ENCODE assay signal across 2 cellular contexts in the genomic region with DNA sequence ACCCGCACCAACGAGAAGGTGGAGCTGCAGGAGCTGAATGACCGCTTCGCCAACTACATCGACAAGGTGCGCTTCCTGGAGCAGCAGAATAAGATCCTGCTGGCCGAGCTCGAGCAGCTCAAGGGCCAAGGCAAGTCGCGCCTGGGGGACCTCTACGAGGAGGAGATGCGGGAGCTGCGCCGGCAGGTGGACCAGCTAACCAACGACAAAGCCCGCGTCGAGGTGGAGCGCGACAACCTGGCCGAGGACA.
TF ChIP-seq lines count a peak whose summit lies in the region.

No MANE protein-coding gene starts in this region.

TF ChIP-seq in liver, 16 proteins besides CTCF, POLR2A, EP300 and RAD21:
- TF ChIP-seq SP1 (IDR thresholded peaks at IDR 0.05) (no peak), YY1 (IDR thresholded peaks at IDR 0.05) (no peak), HNF4A (conservative IDR thresholded peaks at IDR 0.05) (no peak), FOXA2 (IDR thresholded peaks at IDR 0.05) (no peak), EGR1 (IDR thresholded peaks at IDR 0.05; ENCODE audit: low read depth in 2 of 2) (no peak), GABPA (IDR thresholded peaks at IDR 0.05 in 1 of 2, conservative IDR thresholded peaks at IDR 0.05 in 1 of 2) (no peak), NR2F2 (IDR thresholded peaks at IDR 0.05) (no peak), FOXA1 (IDR thresholded peaks at IDR 0.05) (no peak), RXRA (IDR thresholded peaks at IDR 0.05) (no peak), JUND (IDR thresholded peaks at IDR 0.05) (no peak), TAF1 (conservative IDR thresholded peaks at IDR 0.05) (no peak), HNF4G (IDR thresholded peaks at IDR 0.05) (no peak)
- TF ChIP-seq, protein P1, sequence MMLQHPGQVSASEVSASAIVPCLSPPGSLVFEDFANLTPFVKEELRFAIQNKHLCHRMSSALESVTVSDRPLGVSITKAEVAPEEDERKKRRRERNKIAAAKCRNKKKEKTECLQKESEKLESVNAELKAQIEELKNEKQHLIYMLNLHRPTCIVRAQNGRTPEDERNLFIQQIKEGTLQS (IDR thresholded peaks at IDR 0.05) = no peak
- TF ChIP-seq, protein P2, sequence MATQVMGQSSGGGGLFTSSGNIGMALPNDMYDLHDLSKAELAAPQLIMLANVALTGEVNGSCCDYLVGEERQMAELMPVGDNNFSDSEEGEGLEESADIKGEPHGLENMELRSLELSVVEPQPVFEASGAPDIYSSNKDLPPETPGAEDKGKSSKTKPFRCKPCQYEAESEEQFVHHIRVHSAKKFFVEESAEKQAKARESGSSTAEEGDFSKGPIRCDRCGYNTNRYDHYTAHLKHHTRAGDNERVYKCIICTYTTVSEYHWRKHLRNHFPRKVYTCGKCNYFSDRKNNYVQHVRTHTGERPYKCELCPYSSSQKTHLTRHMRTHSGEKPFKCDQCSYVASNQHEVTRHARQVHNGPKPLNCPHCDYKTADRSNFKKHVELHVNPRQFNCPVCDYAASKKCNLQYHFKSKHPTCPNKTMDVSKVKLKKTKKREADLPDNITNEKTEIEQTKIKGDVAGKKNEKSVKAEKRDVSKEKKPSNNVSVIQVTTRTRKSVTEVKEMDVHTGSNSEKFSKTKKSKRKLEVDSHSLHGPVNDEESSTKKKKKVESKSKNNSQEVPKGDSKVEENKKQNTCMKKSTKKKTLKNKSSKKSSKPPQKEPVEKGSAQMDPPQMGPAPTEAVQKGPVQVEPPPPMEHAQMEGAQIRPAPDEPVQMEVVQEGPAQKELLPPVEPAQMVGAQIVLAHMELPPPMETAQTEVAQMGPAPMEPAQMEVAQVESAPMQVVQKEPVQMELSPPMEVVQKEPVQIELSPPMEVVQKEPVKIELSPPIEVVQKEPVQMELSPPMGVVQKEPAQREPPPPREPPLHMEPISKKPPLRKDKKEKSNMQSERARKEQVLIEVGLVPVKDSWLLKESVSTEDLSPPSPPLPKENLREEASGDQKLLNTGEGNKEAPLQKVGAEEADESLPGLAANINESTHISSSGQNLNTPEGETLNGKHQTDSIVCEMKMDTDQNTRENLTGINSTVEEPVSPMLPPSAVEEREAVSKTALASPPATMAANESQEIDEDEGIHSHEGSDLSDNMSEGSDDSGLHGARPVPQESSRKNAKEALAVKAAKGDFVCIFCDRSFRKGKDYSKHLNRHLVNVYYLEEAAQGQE (IDR thresholded peaks at IDR 0.05) = no peak
- TF ChIP-seq, protein P3, sequence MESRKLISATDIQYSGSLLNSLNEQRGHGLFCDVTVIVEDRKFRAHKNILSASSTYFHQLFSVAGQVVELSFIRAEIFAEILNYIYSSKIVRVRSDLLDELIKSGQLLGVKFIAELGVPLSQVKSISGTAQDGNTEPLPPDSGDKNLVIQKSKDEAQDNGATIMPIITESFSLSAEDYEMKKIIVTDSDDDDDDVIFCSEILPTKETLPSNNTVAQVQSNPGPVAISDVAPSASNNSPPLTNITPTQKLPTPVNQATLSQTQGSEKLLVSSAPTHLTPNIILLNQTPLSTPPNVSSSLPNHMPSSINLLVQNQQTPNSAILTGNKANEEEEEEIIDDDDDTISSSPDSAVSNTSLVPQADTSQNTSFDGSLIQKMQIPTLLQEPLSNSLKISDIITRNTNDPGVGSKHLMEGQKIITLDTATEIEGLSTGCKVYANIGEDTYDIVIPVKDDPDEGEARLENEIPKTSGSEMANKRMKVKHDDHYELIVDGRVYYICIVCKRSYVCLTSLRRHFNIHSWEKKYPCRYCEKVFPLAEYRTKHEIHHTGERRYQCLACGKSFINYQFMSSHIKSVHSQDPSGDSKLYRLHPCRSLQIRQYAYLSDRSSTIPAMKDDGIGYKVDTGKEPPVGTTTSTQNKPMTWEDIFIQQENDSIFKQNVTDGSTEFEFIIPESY (IDR thresholded peaks at IDR 0.05) = no peak
- TF ChIP-seq, protein P4, sequence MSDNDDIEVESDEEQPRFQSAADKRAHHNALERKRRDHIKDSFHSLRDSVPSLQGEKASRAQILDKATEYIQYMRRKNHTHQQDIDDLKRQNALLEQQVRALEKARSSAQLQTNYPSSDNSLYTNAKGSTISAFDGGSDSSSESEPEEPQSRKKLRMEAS (IDR thresholded peaks at IDR 0.05) = no peak

TF ChIP-seq in HepG2, 621 proteins besides CTCF, POLR2A, EP300 and RAD21:
- TF ChIP-seq, protein P5, sequence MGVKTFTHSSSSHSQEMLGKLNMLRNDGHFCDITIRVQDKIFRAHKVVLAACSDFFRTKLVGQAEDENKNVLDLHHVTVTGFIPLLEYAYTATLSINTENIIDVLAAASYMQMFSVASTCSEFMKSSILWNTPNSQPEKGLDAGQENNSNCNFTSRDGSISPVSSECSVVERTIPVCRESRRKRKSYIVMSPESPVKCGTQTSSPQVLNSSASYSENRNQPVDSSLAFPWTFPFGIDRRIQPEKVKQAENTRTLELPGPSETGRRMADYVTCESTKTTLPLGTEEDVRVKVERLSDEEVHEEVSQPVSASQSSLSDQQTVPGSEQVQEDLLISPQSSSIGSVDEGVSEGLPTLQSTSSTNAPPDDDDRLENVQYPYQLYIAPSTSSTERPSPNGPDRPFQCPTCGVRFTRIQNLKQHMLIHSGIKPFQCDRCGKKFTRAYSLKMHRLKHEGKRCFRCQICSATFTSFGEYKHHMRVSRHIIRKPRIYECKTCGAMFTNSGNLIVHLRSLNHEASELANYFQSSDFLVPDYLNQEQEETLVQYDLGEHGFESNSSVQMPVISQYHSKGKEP (CRISPR knock-in tag; IDR thresholded peaks at IDR 0.05) = no peak
- TF ChIP-seq RBM22 (optimal IDR thresholded peaks at IDR 0.05; ENCODE audit: low read length) = no peak
- TF ChIP-seq, protein P6, sequence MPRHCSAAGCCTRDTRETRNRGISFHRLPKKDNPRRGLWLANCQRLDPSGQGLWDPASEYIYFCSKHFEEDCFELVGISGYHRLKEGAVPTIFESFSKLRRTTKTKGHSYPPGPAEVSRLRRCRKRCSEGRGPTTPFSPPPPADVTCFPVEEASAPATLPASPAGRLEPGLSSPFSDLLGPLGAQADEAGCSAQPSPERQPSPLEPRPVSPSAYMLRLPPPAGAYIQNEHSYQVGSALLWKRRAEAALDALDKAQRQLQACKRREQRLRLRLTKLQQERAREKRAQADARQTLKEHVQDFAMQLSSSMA (CRISPR knock-in tag; IDR thresholded peaks at IDR 0.05) = no peak
- TF ChIP-seq MTA3 (CRISPR knock-in tag; IDR thresholded peaks at IDR 0.05) = no peak
- TF ChIP-seq MYC (CRISPR knock-in tag; IDR thresholded peaks at IDR 0.05; ENCODE audit: borderline replicate concordance) = no peak
- no peak for TF ChIP-seq ZNF225 (CRISPR knock-in tag; IDR thresholded peaks at IDR 0.05)
- TF ChIP-seq, protein P7, sequence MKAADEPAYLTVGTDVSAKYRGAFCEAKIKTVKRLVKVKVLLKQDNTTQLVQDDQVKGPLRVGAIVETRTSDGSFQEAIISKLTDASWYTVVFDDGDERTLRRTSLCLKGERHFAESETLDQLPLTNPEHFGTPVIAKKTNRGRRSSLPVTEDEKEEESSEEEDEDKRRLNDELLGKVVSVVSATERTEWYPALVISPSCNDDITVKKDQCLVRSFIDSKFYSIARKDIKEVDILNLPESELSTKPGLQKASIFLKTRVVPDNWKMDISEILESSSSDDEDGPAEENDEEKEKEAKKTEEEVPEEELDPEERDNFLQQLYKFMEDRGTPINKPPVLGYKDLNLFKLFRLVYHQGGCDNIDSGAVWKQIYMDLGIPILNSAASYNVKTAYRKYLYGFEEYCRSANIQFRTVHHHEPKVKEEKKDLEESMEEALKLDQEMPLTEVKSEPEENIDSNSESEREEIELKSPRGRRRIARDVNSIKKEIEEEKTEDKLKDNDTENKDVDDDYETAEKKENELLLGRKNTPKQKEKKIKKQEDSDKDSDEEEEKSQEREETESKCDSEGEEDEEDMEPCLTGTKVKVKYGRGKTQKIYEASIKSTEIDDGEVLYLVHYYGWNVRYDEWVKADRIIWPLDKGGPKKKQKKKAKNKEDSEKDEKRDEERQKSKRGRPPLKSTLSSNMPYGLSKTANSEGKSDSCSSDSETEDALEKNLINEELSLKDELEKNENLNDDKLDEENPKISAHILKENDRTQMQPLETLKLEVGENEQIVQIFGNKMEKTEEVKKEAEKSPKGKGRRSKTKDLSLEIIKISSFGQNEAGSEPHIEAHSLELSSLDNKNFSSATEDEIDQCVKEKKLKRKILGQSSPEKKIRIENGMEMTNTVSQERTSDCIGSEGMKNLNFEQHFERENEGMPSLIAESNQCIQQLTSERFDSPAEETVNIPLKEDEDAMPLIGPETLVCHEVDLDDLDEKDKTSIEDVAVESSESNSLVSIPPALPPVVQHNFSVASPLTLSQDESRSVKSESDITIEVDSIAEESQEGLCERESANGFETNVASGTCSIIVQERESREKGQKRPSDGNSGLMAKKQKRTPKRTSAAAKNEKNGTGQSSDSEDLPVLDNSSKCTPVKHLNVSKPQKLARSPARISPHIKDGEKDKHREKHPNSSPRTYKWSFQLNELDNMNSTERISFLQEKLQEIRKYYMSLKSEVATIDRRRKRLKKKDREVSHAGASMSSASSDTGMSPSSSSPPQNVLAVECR (CRISPR knock-in tag; IDR thresholded peaks at IDR 0.05; ENCODE audit: borderline replicate concordance) = no peak
- TF ChIP-seq, protein P8, sequence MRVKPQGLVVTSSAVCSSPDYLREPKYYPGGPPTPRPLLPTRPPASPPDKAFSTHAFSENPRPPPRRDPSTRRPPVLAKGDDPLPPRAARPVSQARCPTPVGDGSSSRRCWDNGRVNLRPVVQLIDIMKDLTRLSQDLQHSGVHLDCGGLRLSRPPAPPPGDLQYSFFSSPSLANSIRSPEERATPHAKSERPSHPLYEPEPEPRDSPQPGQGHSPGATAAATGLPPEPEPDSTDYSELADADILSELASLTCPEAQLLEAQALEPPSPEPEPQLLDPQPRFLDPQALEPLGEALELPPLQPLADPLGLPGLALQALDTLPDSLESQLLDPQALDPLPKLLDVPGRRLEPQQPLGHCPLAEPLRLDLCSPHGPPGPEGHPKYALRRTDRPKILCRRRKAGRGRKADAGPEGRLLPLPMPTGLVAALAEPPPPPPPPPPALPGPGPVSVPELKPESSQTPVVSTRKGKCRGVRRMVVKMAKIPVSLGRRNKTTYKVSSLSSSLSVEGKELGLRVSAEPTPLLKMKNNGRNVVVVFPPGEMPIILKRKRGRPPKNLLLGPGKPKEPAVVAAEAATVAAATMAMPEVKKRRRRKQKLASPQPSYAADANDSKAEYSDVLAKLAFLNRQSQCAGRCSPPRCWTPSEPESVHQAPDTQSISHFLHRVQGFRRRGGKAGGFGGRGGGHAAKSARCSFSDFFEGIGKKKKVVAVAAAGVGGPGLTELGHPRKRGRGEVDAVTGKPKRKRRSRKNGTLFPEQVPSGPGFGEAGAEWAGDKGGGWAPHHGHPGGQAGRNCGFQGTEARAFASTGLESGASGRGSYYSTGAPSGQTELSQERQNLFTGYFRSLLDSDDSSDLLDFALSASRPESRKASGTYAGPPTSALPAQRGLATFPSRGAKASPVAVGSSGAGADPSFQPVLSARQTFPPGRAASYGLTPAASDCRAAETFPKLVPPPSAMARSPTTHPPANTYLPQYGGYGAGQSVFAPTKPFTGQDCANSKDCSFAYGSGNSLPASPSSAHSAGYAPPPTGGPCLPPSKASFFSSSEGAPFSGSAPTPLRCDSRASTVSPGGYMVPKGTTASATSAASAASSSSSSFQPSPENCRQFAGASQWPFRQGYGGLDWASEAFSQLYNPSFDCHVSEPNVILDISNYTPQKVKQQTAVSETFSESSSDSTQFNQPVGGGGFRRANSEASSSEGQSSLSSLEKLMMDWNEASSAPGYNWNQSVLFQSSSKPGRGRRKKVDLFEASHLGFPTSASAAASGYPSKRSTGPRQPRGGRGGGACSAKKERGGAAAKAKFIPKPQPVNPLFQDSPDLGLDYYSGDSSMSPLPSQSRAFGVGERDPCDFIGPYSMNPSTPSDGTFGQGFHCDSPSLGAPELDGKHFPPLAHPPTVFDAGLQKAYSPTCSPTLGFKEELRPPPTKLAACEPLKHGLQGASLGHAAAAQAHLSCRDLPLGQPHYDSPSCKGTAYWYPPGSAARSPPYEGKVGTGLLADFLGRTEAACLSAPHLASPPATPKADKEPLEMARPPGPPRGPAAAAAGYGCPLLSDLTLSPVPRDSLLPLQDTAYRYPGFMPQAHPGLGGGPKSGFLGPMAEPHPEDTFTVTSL (CRISPR knock-in tag; IDR thresholded peaks at IDR 0.05; ENCODE audit: borderline replicate concordance) = no peak
- no peak for TF ChIP-seq POLR2G (IDR thresholded peaks at IDR 0.05; ENCODE audit: low read depth, low read length)
- TF ChIP-seq, protein P1 (CRISPR knock-in tag; IDR thresholded peaks at IDR 0.05) = no peak
